Comparison of ENCODE assay signal across 32 cellular contexts in genomic region chr2:67994716-67995115, GRCh38.
"Had no signal": no experiment of that assay in that cellular context is flagged by ENCODE, and none has a peak within 500 bp of the region (broad histone marks: within the 10 kb centered on the region; RNA-seq: fewer than 3 reads in every experiment).

No MANE protein-coding gene starts in this region.

- H3K36me3 ChIP-seq: ascending aorta, brain microvascular endothelial cell, breast epithelium had no signal

- H3K27me3 ChIP-seq: ascending aorta, body of pancreas, brain microvascular endothelial cell, breast epithelium had no signal

- DNase-seq: activated B cell treated with CpG ODN at 0.5 μM for 24 hours; activated CD4-positive, alpha-beta memory T cell treated with anti-CD3 and anti-CD28 coated beads for 36 hours; activated CD4-positive, alpha-beta T cell treated with anti-CD3 and anti-CD28 coated beads for 4 hours; activated CD4-positive, alpha-beta T cell treated with anti-CD3 and anti-CD28 coated beads, Interleukin-2, amount 10 ng/mL, durations not matched to agents 24 days and 14 days; activated CD4-positive, alpha-beta T cell treated with anti-CD3 and anti-CD28 coated beads, Interleukin-2, amount 50 U/mL, for 1 hour; activated CD4-positive, alpha-beta T cell treated with anti-CD3 and anti-CD28 coated beads, Interleukin-2, amount 50 U/mL, for 4 hours; activated CD4-positive, CD25-positive, alpha-beta regulatory T cell treated with anti-CD3 and anti-CD28 coated beads, Interleukin-2, amount 50 U/mL, for 72 hours; activated CD8-positive, alpha-beta memory T cell treated with anti-CD3 and anti-CD28 coated beads, Interleukin-2, amount 50 U/mL, for 4 hours; activated CD8-positive, alpha-beta T cell treated with anti-CD3 and anti-CD28 coated beads for 36 hours; activated effector memory CD4-positive, alpha-beta T cell treated with anti-CD3 and anti-CD28 coated beads, Interleukin-2, amount 50 U/mL, for 16 hours; activated gamma-delta T cell treated with Interleukin-2 at 50 U/mL for 16 hours; activated naive CD4-positive, alpha-beta T cell; activated naive CD4-positive, alpha-beta T cell treated with anti-CD3 and anti-CD28 coated beads for 36 hours; activated naive CD4-positive, alpha-beta T cell treated with anti-CD3 and anti-CD28 coated beads, Interleukin-2, amount 50 U/mL, for 16 hours; activated naive CD8-positive, alpha-beta T cell treated with anti-CD3 and anti-CD28 coated beads for 36 hours; activated T-cell treated with anti-CD3 and anti-CD28 coated beads for 4 hours; activated T-cell treated with anti-CD3 and anti-CD28 coated beads, Interleukin-2, amount 50 U/mL, for 1 hour; activated T-cell treated with anti-CD3 and anti-CD28 coated beads, Interleukin-2, amount 50 U/mL, for 4 hours; activated T-cell treated with anti-CD3 and anti-CD28 coated beads, Interleukin-2, amount 50 U/mL, for 72 hours; amygdala; anterior cingulate cortex; body of pancreas; brain microvascular endothelial cell; central memory CD4-positive, alpha-beta T cell; T-helper 1 cell; T-helper 2 cell; T-helper 9 cell had no signal

- ATAC-seq: activated CD8-positive, alpha-beta T cell treated with anti-CD3 and anti-CD28 coated beads for 36 hours; activated naive CD4-positive, alpha-beta T cell treated with anti-CD3 and anti-CD28 coated beads, Interleukin-2, amount 50 U/mL, for 72 hours; activated T-cell treated with anti-CD3 and anti-CD28 coated beads, Interleukin-2, amount 50 U/mL, for 4 hours; activated T-cell treated with anti-CD3 and anti-CD28 coated beads, Interleukin-2, amount 50 U/mL, for 72 hours; activated T-helper 17 cell treated with anti-CD3 and anti-CD28 coated beads, Interleukin-2, amount 50 U/mL, for 72 hours; body of pancreas had no signal

- H3K4me3 ChIP-seq: ascending aorta, body of pancreas, breast epithelium had no signal

- H3K4me1 ChIP-seq: ascending aorta, body of pancreas, breast epithelium had no signal

- H3K9me3 ChIP-seq: ascending aorta, body of pancreas, breast epithelium had no signal

- H3K27ac ChIP-seq: ascending aorta, body of pancreas, brain microvascular endothelial cell, breast epithelium, VCaP had no signal
